ENCODE assay signal across 1 cellular context in genomic region chr16:4402439-4403132, GRCh38.
TF ChIP-seq lines count a peak whose summit lies in the region.

No MANE protein-coding gene starts in this region.

TF ChIP-seq in HepG2, 621 proteins besides CTCF, POLR2A, EP300 and RAD21 (continues in another document):
- TF ChIP-seq ZNF784 (CRISPR knock-in tag; IDR thresholded peaks at IDR 0.05; ENCODE audit: borderline replicate concordance): no peak
- TF ChIP-seq ZNF616 (CRISPR knock-in tag; IDR thresholded peaks at IDR 0.05; ENCODE audit: low read depth): no peak
- TF ChIP-seq FOXK2 (IDR thresholded peaks at IDR 0.05): no peak
- TF ChIP-seq TEAD2 (CRISPR knock-in tag; IDR thresholded peaks at IDR 0.05): no peak
- TF ChIP-seq ZMAT3 (CRISPR knock-in tag; conservative IDR thresholded peaks at IDR 0.05): 0 out of 2 replicates have a peak, but pooled peaks have one; percentile 32
- no peak for TF ChIP-seq ATF7 (IDR thresholded peaks at IDR 0.05)
- no peak for TF ChIP-seq ATF7 (CRISPR knock-in tag; IDR thresholded peaks at IDR 0.05)
- no peak for TF ChIP-seq ZNF713 (CRISPR knock-in tag; IDR thresholded peaks at IDR 0.05)
- TF ChIP-seq ZNF468 (CRISPR knock-in tag; IDR thresholded peaks at IDR 0.05): no peak
- no peak for TF ChIP-seq ZMAT5 (CRISPR knock-in tag; IDR thresholded peaks at IDR 0.05; ENCODE audit: borderline replicate concordance, low read depth)
- TF ChIP-seq ZFP90 (CRISPR knock-in tag; IDR thresholded peaks at IDR 0.05; ENCODE audit: borderline replicate concordance): peak; percentile 83
- no peak for TF ChIP-seq ZNF451 (CRISPR knock-in tag; IDR thresholded peaks at IDR 0.05)
- no peak for TF ChIP-seq ZNF780A (CRISPR knock-in tag; IDR thresholded peaks at IDR 0.05)
- peak; percentile 43 for TF ChIP-seq ZNF574 (CRISPR knock-in tag; IDR thresholded peaks at IDR 0.05)
- TF ChIP-seq KLF12 (CRISPR knock-in tag; IDR thresholded peaks at IDR 0.05; ENCODE audit: borderline replicate concordance): 0 out of 2 replicates have a peak, but pooled peaks have one; percentile 47
- TF ChIP-seq ZFP41 (CRISPR knock-in tag; IDR thresholded peaks at IDR 0.05; ENCODE audit: borderline replicate concordance): no peak
- no peak for TF ChIP-seq KDM4B (CRISPR knock-in tag; IDR thresholded peaks at IDR 0.05)
- TF ChIP-seq SIN3B (IDR thresholded peaks at IDR 0.05; ENCODE audit: low read length): no peak
- TF ChIP-seq SOX13 (IDR thresholded peaks at IDR 0.05): no peak
- no peak for TF ChIP-seq SOX13 (CRISPR knock-in tag; conservative IDR thresholded peaks at IDR 0.05 in 1 of 2, IDR thresholded peaks at IDR 0.05 in 1 of 2)
- TF ChIP-seq ZNF282 (IDR thresholded peaks at IDR 0.05; ENCODE audit: partially characterized antibody): no peak
- TF ChIP-seq NR2C2 (CRISPR knock-in tag; IDR thresholded peaks at IDR 0.05; ENCODE audit: borderline replicate concordance): peak; percentile 42; the same call in 1 of the 2 replicates
- TF ChIP-seq HNRNPL (IDR thresholded peaks at IDR 0.05; ENCODE audit: low read depth, low read length): peak; percentile 85; the same call in 1 of the 2 replicates
- no peak for TF ChIP-seq SOX6 (IDR thresholded peaks at IDR 0.05)
- no peak; the same call in none of the 2 replicates for TF ChIP-seq SOX6 (CRISPR knock-in tag; IDR thresholded peaks at IDR 0.05)
- TF ChIP-seq KDM5B (CRISPR knock-in tag; IDR thresholded peaks at IDR 0.05; ENCODE audit: borderline replicate concordance): peak; percentile 52; the same call in 1 of the 2 replicates
- no peak for TF ChIP-seq ZNF180 (CRISPR knock-in tag; IDR thresholded peaks at IDR 0.05; ENCODE audit: borderline replicate concordance, low read depth)
- TF ChIP-seq SNAPC2 (CRISPR knock-in tag; IDR thresholded peaks at IDR 0.05): no peak
- no peak for TF ChIP-seq ZNF264 (CRISPR knock-in tag; IDR thresholded peaks at IDR 0.05)
- no peak for TF ChIP-seq SRF (IDR thresholded peaks at IDR 0.05; ENCODE audit: low read depth, low read length)
- TF ChIP-seq ZNF205 (CRISPR knock-in tag; IDR thresholded peaks at IDR 0.05): no peak
- TF ChIP-seq WIZ (CRISPR knock-in tag; IDR thresholded peaks at IDR 0.05): no peak
- TF ChIP-seq ZNF678 (CRISPR knock-in tag; IDR thresholded peaks at IDR 0.05): no peak
- TF ChIP-seq TAF1 (CRISPR knock-in tag; IDR thresholded peaks at IDR 0.05): no peak
- no peak for TF ChIP-seq ZNF563 (CRISPR knock-in tag; IDR thresholded peaks at IDR 0.05)
- no peak for TF ChIP-seq ZKSCAN8 (CRISPR knock-in tag; IDR thresholded peaks at IDR 0.05; ENCODE audit: borderline replicate concordance)
- TF ChIP-seq ZNF142 (CRISPR knock-in tag; IDR thresholded peaks at IDR 0.05): no peak
- peak; percentile 40 for TF ChIP-seq ZNF883 (CRISPR knock-in tag; IDR thresholded peaks at IDR 0.05; ENCODE audit: not compliant biosample characterization)
- TF ChIP-seq AFF4 (CRISPR knock-in tag; IDR thresholded peaks at IDR 0.05): no peak
- TF ChIP-seq ZNF878 (CRISPR knock-in tag; IDR thresholded peaks at IDR 0.05): no peak
- no peak for TF ChIP-seq ZNF775 (CRISPR knock-in tag; IDR thresholded peaks at IDR 0.05; ENCODE audit: borderline replicate concordance)
- TF ChIP-seq KLF6 (CRISPR knock-in tag; IDR thresholded peaks at IDR 0.05): no peak
- no peak for TF ChIP-seq TGIF2 (CRISPR knock-in tag; IDR thresholded peaks at IDR 0.05)
- TF ChIP-seq ZNF704 (CRISPR knock-in tag; IDR thresholded peaks at IDR 0.05; ENCODE audit: borderline replicate concordance): peak; percentile 64; the same call in 1 of the 2 replicates
- no peak for TF ChIP-seq MEIS1 (CRISPR knock-in tag; IDR thresholded peaks at IDR 0.05; ENCODE audit: borderline replicate concordance)
- no peak for TF ChIP-seq GPBP1L1 (CRISPR knock-in tag; IDR thresholded peaks at IDR 0.05)
- no peak for TF ChIP-seq HOMEZ (CRISPR knock-in tag; IDR thresholded peaks at IDR 0.05; ENCODE audit: low read depth)
- no peak for TF ChIP-seq ZNF770 (CRISPR knock-in tag; IDR thresholded peaks at IDR 0.05)
- no peak for TF ChIP-seq ZNF850 (CRISPR knock-in tag; conservative IDR thresholded peaks at IDR 0.05)
